ENCODE assay signal across 29 cellular contexts in genomic region chrX:11334165-11334564, GRCh38. TPM values are rescaled to one million over a fixed set of nuclear protein-coding genes. Genes with fewer than 3 reads are reported as not detected.
"Had no signal": no experiment of that assay in that cellular context is flagged by ENCODE, and none has a peak within 500 bp of the region (broad histone marks: within the 10 kb centered on the region; RNA-seq: fewer than 3 reads in every experiment).

No MANE protein-coding gene starts in this region.

- H3K27me3 ChIP-seq: adrenal gland, upper lobe of right lung had no signal

- DNase-seq: activated CD8-positive, alpha-beta memory T cell treated with anti-CD3 and anti-CD28 coated beads for 24 hours; activated CD8-positive, alpha-beta memory T cell treated with anti-CD3 and anti-CD28 coated beads, Interleukin-2, amount 50 U/mL, for 4 hours; activated naive CD4-positive, alpha-beta T cell; activated T-cell treated with anti-CD3 and anti-CD28 coated beads, Interleukin-2, amount 50 U/mL, for 24 hours; adrenal gland; cortex of kidney; endodermal cell; head of caudate nucleus; left cardiac atrium; nucleus accumbens; right cardiac atrium; stimulated activated CD4-positive, alpha-beta T cell treated with anti-CD3 and anti-CD28 coated beads, Interleukin-12 subunit alpha, Interleukin-12 subunit beta, amount 100 ng/mL, for 4 hours; stimulated activated CD4-positive, alpha-beta T cell treated with anti-CD3 and anti-CD28 coated beads, Interleukin-4, amount 100 ng/mL, for 4 hours; stimulated activated naive CD8-positive, alpha-beta T cell treated with anti-CD3 and anti-CD28 coated beads, Interleukin-15, Interleukin-2, amounts not matched to agents 100 U/mL and 50 U/mL, for 24 hours; T1000; upper lobe of right lung had no signal

- H3K9me3 ChIP-seq: adrenal gland, upper lobe of right lung had no signal

- H3K4me1 ChIP-seq: adrenal gland, parathyroid adenoma, upper lobe of right lung had no signal

- H3K79me2 ChIP-seq: parathyroid adenoma had no signal

- H3K9ac ChIP-seq: parathyroid adenoma had no signal

- FAIRE-seq: frontal cortex, islet of Langerhans had no signal

- ATAC-seq: activated T-helper 17 cell treated with anti-CD3 and anti-CD28 coated beads, Interleukin-2, amount 50 U/mL, for 72 hours; left cardiac atrium; right cardiac atrium; stimulated activated naive CD8-positive, alpha-beta T cell treated with anti-CD3 and anti-CD28 coated beads, Interleukin-15, Interleukin-2, amounts not matched to agents 100 U/mL and 50 U/mL, for 24 hours; upper lobe of right lung; WTC11 had no signal

- H3K4me3 ChIP-seq: adrenal gland, upper lobe of right lung had no signal

- H3K27ac ChIP-seq: adrenal gland, parathyroid adenoma, upper lobe of right lung had no signal

- H3K36me3 ChIP-seq: adrenal gland, upper lobe of right lung had no signal

- H2AFZ ChIP-seq: parathyroid adenoma had no signal

RNA-seq across cellular contexts. Expression of gene AMELX, which starts 41.0 kb away (rescaled TPM):
- total RNA-seq: activated T-helper 17 cell treated with anti-CD3 and anti-CD28 coated beads, Interleukin-2, amount 50 U/mL, for 72 hours; adrenal gland; cerebellum; endodermal cell; epithelial cell of proximal tubule; frontal cortex; left cardiac atrium; liver; mononuclear cell; pulmonary artery endothelial cell; right cardiac atrium; skeletal muscle tissue; subcutaneous adipose tissue; upper lobe of right lung; WTC11 had no signal
- polyA plus RNA-seq: adrenal gland, liver, neural cell, right cardiac atrium had no signal
